Comparison of ENCODE assay signal across 1 cellular context in the genomic region with DNA sequence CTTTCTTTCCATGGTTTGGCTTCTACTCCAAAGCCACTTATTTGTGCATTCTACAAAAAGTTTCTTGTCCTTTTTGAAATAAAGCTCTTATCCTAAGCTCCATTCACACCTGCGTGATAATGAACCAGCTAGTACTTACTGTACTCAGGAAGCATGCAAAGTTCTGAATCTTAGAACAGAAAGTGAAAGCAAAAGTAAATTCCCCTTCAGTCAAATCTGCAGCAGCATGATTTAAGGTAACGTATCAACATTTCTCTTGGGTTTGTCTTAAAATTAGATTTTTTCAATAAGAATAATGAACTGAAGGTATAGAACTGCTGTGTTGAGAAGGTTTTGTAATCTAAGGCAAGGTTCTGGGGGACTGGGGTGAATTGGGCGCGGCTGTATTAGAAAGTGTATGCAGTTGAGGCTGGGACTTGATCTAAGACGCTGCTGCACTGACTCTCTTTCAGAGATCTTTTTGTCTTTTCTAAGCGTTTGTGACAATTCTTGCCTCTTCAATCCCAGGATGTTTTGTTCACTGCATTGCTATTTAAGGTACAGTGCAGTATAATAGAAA.
TF ChIP-seq lines count a peak whose summit lies in the region.

A gene with protein sequence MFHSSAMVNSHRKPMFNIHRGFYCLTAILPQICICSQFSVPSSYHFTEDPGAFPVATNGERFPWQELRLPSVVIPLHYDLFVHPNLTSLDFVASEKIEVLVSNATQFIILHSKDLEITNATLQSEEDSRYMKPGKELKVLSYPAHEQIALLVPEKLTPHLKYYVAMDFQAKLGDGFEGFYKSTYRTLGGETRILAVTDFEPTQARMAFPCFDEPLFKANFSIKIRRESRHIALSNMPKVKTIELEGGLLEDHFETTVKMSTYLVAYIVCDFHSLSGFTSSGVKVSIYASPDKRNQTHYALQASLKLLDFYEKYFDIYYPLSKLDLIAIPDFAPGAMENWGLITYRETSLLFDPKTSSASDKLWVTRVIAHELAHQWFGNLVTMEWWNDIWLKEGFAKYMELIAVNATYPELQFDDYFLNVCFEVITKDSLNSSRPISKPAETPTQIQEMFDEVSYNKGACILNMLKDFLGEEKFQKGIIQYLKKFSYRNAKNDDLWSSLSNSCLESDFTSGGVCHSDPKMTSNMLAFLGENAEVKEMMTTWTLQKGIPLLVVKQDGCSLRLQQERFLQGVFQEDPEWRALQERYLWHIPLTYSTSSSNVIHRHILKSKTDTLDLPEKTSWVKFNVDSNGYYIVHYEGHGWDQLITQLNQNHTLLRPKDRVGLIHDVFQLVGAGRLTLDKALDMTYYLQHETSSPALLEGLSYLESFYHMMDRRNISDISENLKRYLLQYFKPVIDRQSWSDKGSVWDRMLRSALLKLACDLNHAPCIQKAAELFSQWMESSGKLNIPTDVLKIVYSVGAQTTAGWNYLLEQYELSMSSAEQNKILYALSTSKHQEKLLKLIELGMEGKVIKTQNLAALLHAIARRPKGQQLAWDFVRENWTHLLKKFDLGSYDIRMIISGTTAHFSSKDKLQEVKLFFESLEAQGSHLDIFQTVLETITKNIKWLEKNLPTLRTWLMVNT (plus strand): TSS at position 209 of the 559 bp plus-strand sequence. CDS start 3,186 bp downstream, outside the sequence.

TF ChIP-seq in HepG2, 621 proteins besides CTCF, POLR2A, EP300 and RAD21 (continued from another document):
- TF ChIP-seq, protein P1, sequence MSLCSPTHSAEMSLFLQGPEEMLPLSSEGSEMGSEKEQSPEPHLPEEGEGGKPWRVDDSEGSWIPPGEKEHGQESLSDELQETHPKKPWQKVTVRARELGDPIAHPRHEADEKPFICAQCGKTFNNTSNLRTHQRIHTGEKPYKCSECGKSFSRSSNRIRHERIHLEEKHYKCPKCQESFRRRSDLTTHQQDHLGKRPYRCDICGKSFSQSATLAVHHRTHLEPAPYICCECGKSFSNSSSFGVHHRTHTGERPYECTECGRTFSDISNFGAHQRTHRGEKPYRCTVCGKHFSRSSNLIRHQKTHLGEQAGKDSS (CRISPR knock-in tag; IDR thresholded peaks at IDR 0.05; ENCODE audit: borderline replicate concordance, low read depth): no peak
- TF ChIP-seq RFX3 (CRISPR knock-in tag; IDR thresholded peaks at IDR 0.05) (no peak), ZNF234 (CRISPR knock-in tag; conservative IDR thresholded peaks at IDR 0.05) (no peak), ASH2L (IDR thresholded peaks at IDR 0.05; ENCODE audit: insufficient read length, low read depth, low read length) (peak; percentile 92), KMT2B (CRISPR knock-in tag; IDR thresholded peaks at IDR 0.05) (peak; percentile 76), ZFX (CRISPR knock-in tag; IDR thresholded peaks at IDR 0.05; ENCODE audit: low read depth) (0 out of 2 replicates have a peak, but pooled peaks have one; percentile 9), ZBTB1 (CRISPR knock-in tag; IDR thresholded peaks at IDR 0.05; ENCODE audit: borderline replicate concordance) (no peak), GTF2F1 (IDR thresholded peaks at IDR 0.05; ENCODE audit: low read length) (0 out of 2 replicates have a peak, but pooled peaks have one; percentile 17), IRF2 (CRISPR knock-in tag; IDR thresholded peaks at IDR 0.05) (peak; percentile 99), KMT2A (CRISPR knock-in tag; IDR thresholded peaks at IDR 0.05) (peak; percentile 89; the same call in 1 of the 2 replicates), ZNF292 (CRISPR knock-in tag; IDR thresholded peaks at IDR 0.05; ENCODE audit: borderline replicate concordance, low read depth) (0 out of 2 replicates have a peak, but pooled peaks have one; percentile 49), ZNF781 (CRISPR knock-in tag; IDR thresholded peaks at IDR 0.05; ENCODE audit: borderline replicate concordance, not compliant biosample characterization) (no peak), PHF8 (CRISPR knock-in tag; IDR thresholded peaks at IDR 0.05) (0 out of 2 replicates have a peak, but pooled peaks have one; percentile 26), ZNF441 (CRISPR knock-in tag; IDR thresholded peaks at IDR 0.05; ENCODE audit: borderline replicate concordance) (0 out of 2 replicates have a peak, but pooled peaks have one; percentile 8), JUN (CRISPR knock-in tag; IDR thresholded peaks at IDR 0.05) (no peak), TAF1 (CRISPR knock-in tag; IDR thresholded peaks at IDR 0.05) (peak; percentile 15; the same call in 1 of the 2 replicates), ISL2 (CRISPR knock-in tag; IDR thresholded peaks at IDR 0.05) (no peak), YEATS4 (CRISPR knock-in tag; IDR thresholded peaks at IDR 0.05; ENCODE audit: borderline replicate concordance) (0 out of 2 replicates have a peak, but pooled peaks have one; percentile 5), SAFB2 (CRISPR knock-in tag; IDR thresholded peaks at IDR 0.05; ENCODE audit: borderline replicate concordance, low read depth) (no peak), KAT8 (CRISPR knock-in tag; IDR thresholded peaks at IDR 0.05) (peak; percentile 43; the same call in 1 of the 2 replicates), PHF20 (CRISPR knock-in tag; IDR thresholded peaks at IDR 0.05) (0 out of 2 replicates have a peak, but pooled peaks have one; percentile 12), CREB1 (IDR thresholded peaks at IDR 0.05) (no peak), CREB1 (CRISPR knock-in tag; IDR thresholded peaks at IDR 0.05) (0 out of 2 replicates have a peak, but pooled peaks have one; percentile 43), ARNT2 (CRISPR knock-in tag; IDR thresholded peaks at IDR 0.05; ENCODE audit: low read depth) (0 out of 2 replicates have a peak, but pooled peaks have one; percentile 29)
- TF ChIP-seq, protein P2, sequence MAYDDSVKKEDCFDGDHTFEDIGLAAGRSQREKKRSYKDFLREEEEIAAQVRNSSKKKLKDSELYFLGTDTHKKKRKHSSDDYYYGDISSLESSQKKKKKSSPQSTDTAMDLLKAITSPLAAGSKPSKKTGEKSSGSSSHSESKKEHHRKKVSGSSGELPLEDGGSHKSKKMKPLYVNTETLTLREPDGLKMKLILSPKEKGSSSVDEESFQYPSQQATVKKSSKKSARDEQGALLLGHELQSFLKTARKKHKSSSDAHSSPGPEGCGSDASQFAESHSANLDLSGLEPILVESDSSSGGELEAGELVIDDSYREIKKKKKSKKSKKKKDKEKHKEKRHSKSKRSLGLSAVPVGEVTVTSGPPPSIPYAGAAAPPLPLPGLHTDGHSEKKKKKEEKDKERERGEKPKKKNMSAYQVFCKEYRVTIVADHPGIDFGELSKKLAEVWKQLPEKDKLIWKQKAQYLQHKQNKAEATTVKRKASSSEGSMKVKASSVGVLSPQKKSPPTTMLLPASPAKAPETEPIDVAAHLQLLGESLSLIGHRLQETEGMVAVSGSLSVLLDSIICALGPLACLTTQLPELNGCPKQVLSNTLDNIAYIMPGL (CRISPR knock-in tag; IDR thresholded peaks at IDR 0.05; ENCODE audit: borderline replicate concordance in 1 of 2, low read depth in 1 of 2): 0 out of 4 replicates have a peak, but pooled peaks of 1 of the 2 experiments have one; percentile 34
- TF ChIP-seq, protein P3, sequence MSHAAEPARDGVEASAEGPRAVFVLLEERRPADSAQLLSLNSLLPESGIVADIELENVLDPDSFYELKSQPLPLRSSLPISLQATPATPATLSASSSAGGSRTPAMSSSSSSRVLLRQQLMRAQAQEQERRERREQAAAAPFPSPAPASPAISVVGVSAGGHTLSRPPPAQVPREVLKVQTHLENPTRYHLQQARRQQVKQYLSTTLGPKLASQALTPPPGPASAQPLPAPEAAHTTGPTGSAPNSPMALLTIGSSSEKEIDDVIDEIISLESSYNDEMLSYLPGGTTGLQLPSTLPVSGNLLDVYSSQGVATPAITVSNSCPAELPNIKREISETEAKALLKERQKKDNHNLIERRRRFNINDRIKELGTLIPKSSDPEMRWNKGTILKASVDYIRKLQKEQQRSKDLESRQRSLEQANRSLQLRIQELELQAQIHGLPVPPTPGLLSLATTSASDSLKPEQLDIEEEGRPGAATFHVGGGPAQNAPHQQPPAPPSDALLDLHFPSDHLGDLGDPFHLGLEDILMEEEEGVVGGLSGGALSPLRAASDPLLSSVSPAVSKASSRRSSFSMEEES (CRISPR knock-in tag; IDR thresholded peaks at IDR 0.05): 0 out of 2 replicates have a peak, but pooled peaks have one; percentile 2
- TF ChIP-seq, protein P4, sequence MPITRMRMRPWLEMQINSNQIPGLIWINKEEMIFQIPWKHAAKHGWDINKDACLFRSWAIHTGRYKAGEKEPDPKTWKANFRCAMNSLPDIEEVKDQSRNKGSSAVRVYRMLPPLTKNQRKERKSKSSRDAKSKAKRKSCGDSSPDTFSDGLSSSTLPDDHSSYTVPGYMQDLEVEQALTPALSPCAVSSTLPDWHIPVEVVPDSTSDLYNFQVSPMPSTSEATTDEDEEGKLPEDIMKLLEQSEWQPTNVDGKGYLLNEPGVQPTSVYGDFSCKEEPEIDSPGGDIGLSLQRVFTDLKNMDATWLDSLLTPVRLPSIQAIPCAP (CRISPR knock-in tag; IDR thresholded peaks at IDR 0.05; ENCODE audit: low read depth): 0 out of 2 replicates have a peak, but pooled peaks have one; percentile 66
- TF ChIP-seq, protein P5, sequence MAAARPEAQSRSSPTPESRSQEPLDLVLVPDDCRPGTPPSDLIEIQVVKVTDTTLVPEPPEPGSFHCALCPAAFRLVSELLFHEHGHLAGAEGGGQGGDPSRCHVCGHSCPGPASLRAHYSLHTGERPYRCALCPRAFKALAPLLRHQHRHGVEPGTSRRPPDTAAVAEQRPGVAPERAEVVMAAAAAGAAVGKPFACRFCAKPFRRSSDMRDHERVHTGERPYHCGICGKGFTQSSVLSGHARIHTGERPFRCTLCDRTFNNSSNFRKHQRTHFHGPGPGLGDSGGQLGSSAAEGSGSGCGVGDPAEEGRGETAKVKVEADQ (CRISPR knock-in tag; IDR thresholded peaks at IDR 0.05; ENCODE audit: borderline replicate concordance): no peak
- TF ChIP-seq, protein P6, sequence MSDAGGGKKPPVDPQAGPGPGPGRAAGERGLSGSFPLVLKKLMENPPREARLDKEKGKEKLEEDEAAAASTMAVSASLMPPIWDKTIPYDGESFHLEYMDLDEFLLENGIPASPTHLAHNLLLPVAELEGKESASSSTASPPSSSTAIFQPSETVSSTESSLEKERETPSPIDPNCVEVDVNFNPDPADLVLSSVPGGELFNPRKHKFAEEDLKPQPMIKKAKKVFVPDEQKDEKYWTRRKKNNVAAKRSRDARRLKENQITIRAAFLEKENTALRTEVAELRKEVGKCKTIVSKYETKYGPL (CRISPR knock-in tag; IDR thresholded peaks at IDR 0.05): no peak
- TF ChIP-seq, protein P7, sequence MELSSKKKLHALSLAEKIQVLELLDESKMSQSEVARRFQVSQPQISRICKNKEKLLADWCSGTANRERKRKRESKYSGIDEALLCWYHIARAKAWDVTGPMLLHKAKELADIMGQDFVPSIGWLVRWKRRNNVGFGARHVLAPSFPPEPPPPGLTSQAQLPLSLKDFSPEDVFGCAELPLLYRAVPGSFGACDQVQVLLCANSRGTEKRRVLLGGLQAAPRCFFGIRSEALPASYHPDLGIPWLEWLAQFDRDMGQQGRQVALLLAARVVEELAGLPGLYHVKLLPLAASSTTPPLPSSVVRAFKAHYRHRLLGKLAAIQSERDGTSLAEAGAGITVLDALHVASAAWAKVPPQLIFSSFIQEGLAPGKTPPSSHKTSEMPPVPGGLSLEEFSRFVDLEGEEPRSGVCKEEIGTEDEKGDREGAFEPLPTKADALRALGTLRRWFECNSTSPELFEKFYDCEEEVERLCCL (CRISPR knock-in tag; IDR thresholded peaks at IDR 0.05; ENCODE audit: borderline replicate concordance): no peak
- TF ChIP-seq, protein P8, sequence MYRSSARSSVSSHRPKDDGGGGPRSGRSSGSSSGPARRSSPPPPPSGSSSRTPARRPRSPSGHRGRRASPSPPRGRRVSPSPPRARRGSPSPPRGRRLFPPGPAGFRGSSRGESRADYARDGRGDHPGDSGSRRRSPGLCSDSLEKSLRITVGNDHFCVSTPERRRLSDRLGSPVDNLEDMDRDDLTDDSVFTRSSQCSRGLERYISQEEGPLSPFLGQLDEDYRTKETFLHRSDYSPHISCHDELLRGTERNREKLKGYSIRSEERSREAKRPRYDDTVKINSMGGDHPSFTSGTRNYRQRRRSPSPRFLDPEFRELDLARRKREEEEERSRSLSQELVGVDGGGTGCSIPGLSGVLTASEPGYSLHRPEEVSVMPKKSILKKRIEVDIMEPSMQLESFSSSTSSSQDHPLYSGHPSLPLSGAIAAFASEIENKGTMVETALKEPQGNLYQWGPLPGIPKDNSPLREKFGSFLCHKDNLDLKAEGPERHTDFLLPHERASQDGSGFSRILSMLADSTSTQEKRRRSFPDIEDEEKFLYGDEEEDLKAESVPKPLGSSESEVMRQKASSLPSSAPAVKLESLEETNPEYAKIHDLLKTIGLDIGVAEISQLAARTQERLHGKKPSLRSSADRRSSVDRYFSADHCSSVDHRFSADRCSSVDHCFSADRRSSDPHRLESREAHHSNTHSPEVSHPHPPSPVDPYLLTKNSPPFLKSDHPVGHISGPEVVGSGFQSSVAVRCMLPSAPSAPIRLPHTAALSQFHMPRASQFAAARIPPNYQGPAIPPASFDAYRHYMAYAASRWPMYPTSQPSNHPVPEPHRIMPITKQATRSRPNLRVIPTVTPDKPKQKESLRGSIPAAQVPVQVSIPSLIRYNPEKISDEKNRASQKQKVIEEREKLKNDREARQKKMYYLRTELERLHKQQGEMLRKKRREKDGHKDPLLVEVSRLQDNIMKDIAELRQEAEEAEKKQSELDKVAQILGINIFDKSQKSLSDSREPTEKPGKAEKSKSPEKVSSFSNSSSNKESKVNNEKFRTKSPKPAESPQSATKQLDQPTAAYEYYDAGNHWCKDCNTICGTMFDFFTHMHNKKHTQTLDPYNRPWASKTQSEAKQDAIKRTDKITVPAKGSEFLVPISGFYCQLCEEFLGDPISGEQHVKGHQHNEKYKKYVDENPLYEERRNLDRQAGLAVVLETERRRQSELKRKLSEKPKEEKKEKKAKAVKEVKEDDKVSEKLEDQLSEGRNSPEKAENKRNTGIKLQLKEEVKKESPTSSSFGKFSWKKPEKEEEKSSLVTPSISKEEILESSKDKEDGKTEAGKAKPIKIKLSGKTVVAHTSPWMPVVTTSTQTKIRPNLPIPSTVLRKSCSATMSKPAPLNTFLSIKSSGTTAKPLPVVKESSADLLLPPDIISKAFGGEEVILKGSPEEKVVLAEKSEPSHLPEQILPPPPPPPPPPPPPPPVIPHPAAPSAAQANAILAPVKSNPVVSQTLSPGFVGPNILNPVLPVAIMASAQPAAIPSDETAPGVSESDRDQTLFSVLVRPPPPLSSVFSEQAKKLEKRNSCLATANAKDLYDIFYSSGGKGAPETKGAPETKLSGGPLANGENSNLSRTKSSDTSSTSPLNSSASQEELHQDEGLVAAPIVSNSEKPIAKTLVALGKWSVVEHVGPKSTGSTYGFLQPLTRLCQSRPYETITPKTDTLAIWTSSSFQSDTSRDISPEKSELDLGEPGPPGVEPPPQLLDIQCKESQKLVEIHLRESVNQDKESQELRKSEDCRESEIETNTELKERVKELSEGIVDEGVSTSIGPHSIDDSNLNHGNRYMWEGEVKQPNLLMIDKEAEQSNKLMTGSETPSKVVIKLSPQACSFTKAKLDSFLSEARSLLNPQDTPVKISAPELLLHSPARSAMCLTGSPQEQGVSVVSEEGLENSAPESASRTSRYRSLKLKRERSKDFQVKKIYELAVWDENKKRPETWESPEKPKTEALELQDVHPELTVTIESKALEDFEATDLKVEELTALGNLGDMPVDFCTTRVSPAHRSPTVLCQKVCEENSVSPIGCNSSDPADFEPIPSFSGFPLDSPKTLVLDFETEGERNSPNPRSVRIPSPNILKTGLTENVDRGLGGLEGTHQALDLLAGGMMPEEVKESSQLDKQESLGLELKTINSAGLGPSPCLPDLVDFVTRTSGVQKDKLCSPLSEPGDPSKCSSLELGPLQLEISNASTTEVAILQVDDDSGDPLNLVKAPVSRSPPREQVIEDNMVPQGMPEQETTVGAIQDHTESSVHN (CRISPR knock-in tag; IDR thresholded peaks at IDR 0.05): no peak
